Comparison of ENCODE assay signal across 8 cellular contexts in genomic region chr10:80078448-80079311, GRCh38. TPM values are rescaled to one million over a fixed set of nuclear protein-coding genes. Genes with fewer than 3 reads are reported as not detected.
DNase-seq lines count a peak whose midpoint lies in the region; ATAC-seq and TF ChIP-seq lines count a peak whose summit lies in the region.

TSS of gene TMEM254 (plus strand) at chr10:80078665. CDS start at chr10:80078700, 35 bp downstream.

- peak within 1 kb of the TSS; percentile 89 for H3K27ac Mint-ChIP-seq in activated CD4-positive, alpha-beta T cell treated with anti-CD3 and anti-CD28 coated beads, Interleukin-2, amount 10 ng/mL, durations not matched to agents 7 days and 5 days

- DNase-seq in BE2C (peak; percentile 82), GM19238 (ENCODE audit: insufficient read length, low spot score) (peak; percentile 87), NCI-H526 (lab: John Stamatoyannopoulos, UW) (peak; percentile 47 to 86), cortex of kidney (lab: John Stamatoyannopoulos, UW) (peak; percentile 58), left lobe of liver (ENCODE audit: low spot score) (peak; percentile 95)
- peak; percentile 91 for DNase-seq in activated CD4-positive, alpha-beta T cell treated with anti-CD3 and anti-CD28 coated beads, Interleukin-2, amount 10 ng/mL, durations not matched to agents 7 days and 5 days
- peak; percentile 91 to 93 for DNase-seq in stimulated activated CD4-positive, alpha-beta T cell treated with anti-CD3 and anti-CD28 coated beads, Interleukin-2, amount 100 ng/mL, for 24 hours

- H3K9me3 ChIP-seq in BE2C: no peaks in the 10 kb centered on the region

- H3K36me3 Mint-ChIP-seq in activated CD4-positive, alpha-beta T cell treated with anti-CD3 and anti-CD28 coated beads, Interleukin-2, amount 10 ng/mL, durations not matched to agents 7 days and 5 days (ENCODE audit: low read depth): no peaks in the 10 kb centered on the region

- H3K27me3 ChIP-seq in BE2C: no peaks in the 10 kb centered on the region

- no peak for TF ChIP-seq CTCF in BE2C (IDR thresholded peaks at IDR 0.05; ENCODE audit: low read depth, low read length)

- H3K4me1 ChIP-seq in BE2C: no peaks in the 10 kb centered on the region

- H3K4me1 Mint-ChIP-seq in activated CD4-positive, alpha-beta T cell treated with anti-CD3 and anti-CD28 coated beads, Interleukin-2, amount 10 ng/mL, durations not matched to agents 7 days and 5 days: peaks cover 29% of the 10 kb centered on the region

- H3K9me3 Mint-ChIP-seq in activated CD4-positive, alpha-beta T cell treated with anti-CD3 and anti-CD28 coated beads, Interleukin-2, amount 10 ng/mL, durations not matched to agents 7 days and 5 days: no peaks in the 10 kb centered on the region

- POLR2A ChIA-PET in activated CD4-positive, alpha-beta T cell treated with anti-CD3 and anti-CD28 coated beads, Interleukin-2, amount 10 ng/mL, durations not matched to agents 7 days and 5 days (lab: Charles Lee): no interaction called here

- H3K4me3 Mint-ChIP-seq in activated CD4-positive, alpha-beta T cell treated with anti-CD3 and anti-CD28 coated beads, Interleukin-2, amount 10 ng/mL, durations not matched to agents 7 days and 5 days: peak within 1 kb of the TSS; percentile 94

- H3K4me3 ChIP-seq in BE2C (ENCODE audit: low read depth, low read length): peak within 1 kb of the TSS; percentile 85

- H3K36me3 ChIP-seq in BE2C: no peaks in the 10 kb centered on the region

- CTCF ChIA-PET in activated CD4-positive, alpha-beta T cell treated with anti-CD3 and anti-CD28 coated beads, Interleukin-2, amount 10 ng/mL, durations not matched to agents 7 days and 5 days (lab: Charles Lee): interaction anchor here (1.5 kb wide), 1 partner anchor 12 kb away, joined by 4 read pairs; no protein-coding TSS in a partner anchor

- ATAC-seq in HG03439 (IDR thresholded peaks at IDR 0.05; ENCODE audit: unreplicated experiment) (peak; percentile 84), left lobe of liver (peak; percentile 94)

- no peaks in the 10 kb centered on the region for H3K27me3 Mint-ChIP-seq in activated CD4-positive, alpha-beta T cell treated with anti-CD3 and anti-CD28 coated beads, Interleukin-2, amount 10 ng/mL, durations not matched to agents 7 days and 5 days

RNA-seq across cellular contexts. Expression of gene TMEM254, which starts in this region (rescaled TPM):
- 7.6 TPM for polyA plus RNA-seq in BE2C (2012; ENCODE audit: insufficient read depth, insufficient read length, low read depth)
- 10 to 100 TPM; 13.6 to 20.4 TPM for total RNA-seq in activated CD4-positive, alpha-beta T cell treated with anti-CD3 and anti-CD28 coated beads, Interleukin-2, amount 10 ng/mL, durations not matched to agents 7 days and 5 days
- 24.8 TPM for total RNA-seq in left lobe of liver

Comparison
In these comparisons a context has a peak if more than half of its experiments do, and no peak if none do; other contexts are left out.
1. Peak in every context shown above with its lines: DNase-seq, ATAC-seq and H3K4me3 ChIP-seq.